ENCODE assay signal across 8 cellular contexts in the genomic region with DNA sequence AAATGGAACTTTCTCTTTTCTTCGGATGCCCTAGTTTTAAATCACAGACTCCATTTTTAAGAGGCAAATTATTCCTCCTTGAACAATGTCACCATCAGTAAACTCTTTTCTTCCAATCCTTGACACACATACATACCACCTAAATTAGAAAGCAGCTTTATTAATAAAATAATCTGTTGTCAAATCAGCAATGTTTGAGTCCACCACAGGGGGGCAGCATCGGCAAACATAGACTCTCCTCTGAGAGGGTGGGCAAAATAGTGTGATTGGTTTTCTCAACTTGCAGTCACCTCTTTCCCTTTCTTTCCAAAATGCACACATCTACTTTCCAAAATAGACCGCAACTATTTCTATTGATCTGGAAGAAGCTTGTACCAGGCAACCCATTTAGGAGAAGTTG.
DNase-seq lines count a peak whose midpoint lies in the region; ATAC-seq, FAIRE-seq and TF ChIP-seq lines count a peak whose summit lies in the region.

No MANE protein-coding gene starts in this region.

- no peaks in the 10 kb centered on the region for H3K9me3 Mint-ChIP-seq in activated CD8-positive, alpha-beta T cell treated with anti-CD3 and anti-CD28 coated beads for 36 hours

- peak overlapping the region; percentile 72 for H3K4me3 Mint-ChIP-seq in activated CD8-positive, alpha-beta T cell treated with anti-CD3 and anti-CD28 coated beads for 36 hours

- no peaks in the 10 kb centered on the region for H3K27me3 Mint-ChIP-seq in activated CD8-positive, alpha-beta T cell treated with anti-CD3 and anti-CD28 coated beads for 36 hours

- H3K36me3 ChIP-seq in HEK293 (ENCODE audit: control insufficient read depth in 2 of 2, insufficient read depth in 1 of 2, low read length in 2 of 2): no peaks in the 10 kb centered on the region
- no peaks in the 10 kb centered on the region for H3K36me3 ChIP-seq in upper lobe of right lung

- no peak for FAIRE-seq in RCC 7860 (lab: Jason Lieb, UNC)

- H3K4me1 ChIP-seq in HEK293 (ENCODE audit: control insufficient read depth, insufficient read depth, low read length) (no peaks in the 10 kb centered on the region), upper lobe of right lung (no peaks in the 10 kb centered on the region)

- DNase-seq in AG08396 (ENCODE audit: low spot score): peak; percentile 12
- peak; percentile 68 for DNase-seq in activated CD8-positive, alpha-beta T cell treated with anti-CD3 and anti-CD28 coated beads for 36 hours
- DNase-seq in glomerular visceral epithelial cell (ENCODE audit: extremely low spot score): peak; percentile 21
- DNase-seq in upper lobe of right lung: no peak
- DNase-seq in RCC 7860 (ENCODE audit: low spot score): no peak
- no peak for DNase-seq in NCI-H2081 treated with DMSO at 0.1 percent for 48 hours (lab: John Stamatoyannopoulos, UW)
- no peak for DNase-seq in NOMO-1 treated with dmso at 0.1 percent for 144 hours (lab: John Stamatoyannopoulos, UW; ENCODE audit: unreplicated experiment)

- no peaks in the 10 kb centered on the region for H3K27me3 ChIP-seq in upper lobe of right lung

- no peaks in the 10 kb centered on the region for H3K36me3 Mint-ChIP-seq in activated CD8-positive, alpha-beta T cell treated with anti-CD3 and anti-CD28 coated beads for 36 hours (ENCODE audit: low read depth)

- intact Hi-C loops in activated CD8-positive, alpha-beta T cell treated with anti-CD3 and anti-CD28 coated beads for 36 hours (cut with micrococcal nuclease): no loop called here
- intact Hi-C loops in upper lobe of right lung (cut with DNase I): no loop called here

- TF ChIP-seq CTCF in HEK293 (tag by site-specific recombination; IDR thresholded peaks at IDR 0.05): no peak
- peak; percentile 56 for TF ChIP-seq CTCF in activated CD8-positive, alpha-beta T cell treated with anti-CD3 and anti-CD28 coated beads for 36 hours (IDR thresholded peaks at IDR 0.05)
- TF ChIP-seq CTCF in upper lobe of right lung (IDR thresholded peaks at IDR 0.05): peak; percentile 45

- ATAC-seq in activated CD8-positive, alpha-beta T cell treated with anti-CD3 and anti-CD28 coated beads for 36 hours: peak; percentile 43
- peak; percentile 13 for ATAC-seq in upper lobe of right lung

- CTCF ChIA-PET in HEK293 (lab: Yijun Ruan, JAX): interaction anchor here (0.5 to 3.6 kb wide), 23 partner anchors 9 to 1126 kb away, joined by 3 to 24 read pairs (median 4); no protein-coding TSS in a partner anchor
- CTCF ChIA-PET in activated CD8-positive, alpha-beta T cell treated with anti-CD3 and anti-CD28 coated beads for 36 hours (lab: Charles Lee): interaction anchor here (0.6 to 2.1 kb wide), 11 partner anchors 8 to 436 kb away, joined by 3 to 8 read pairs (median 3); no protein-coding TSS in a partner anchor

- no peak overlapping the region for H3K27ac ChIP-seq in HEK293 (ENCODE audit: extremely low read depth, low read depth, low read length)
- H3K27ac ChIP-seq in upper lobe of right lung: no peak overlapping the region

- H3K27ac Mint-ChIP-seq in activated CD8-positive, alpha-beta T cell treated with anti-CD3 and anti-CD28 coated beads for 36 hours: peak overlapping the region; percentile 86

- H3K9me3 ChIP-seq in HEK293 (ENCODE audit: control insufficient read depth, insufficient read depth, low read depth, low read length) (no peaks in the 10 kb centered on the region), upper lobe of right lung (no peaks in the 10 kb centered on the region)

- peaks cover 28% of the 10 kb centered on the region for H3K4me1 Mint-ChIP-seq in activated CD8-positive, alpha-beta T cell treated with anti-CD3 and anti-CD28 coated beads for 36 hours (ENCODE audit: low read depth)

- H3K4me3 ChIP-seq in HEK293 (ENCODE audit: low read depth, low read length) (no peak overlapping the region), upper lobe of right lung (no peak overlapping the region)

- POLR2A ChIA-PET in HEK293 (lab: Yijun Ruan, JAX): no interaction called here
- POLR2A ChIA-PET in activated CD8-positive, alpha-beta T cell treated with anti-CD3 and anti-CD28 coated beads for 36 hours (lab: Charles Lee): interaction anchor here (1.1 kb wide), 1 partner anchor 444 kb away, joined by 4 read pairs; no protein-coding TSS in a partner anchor

TF ChIP-seq in HEK293, 187 proteins besides CTCF, POLR2A, EP300 and RAD21:
- TF ChIP-seq ZBTB21 (tag by site-specific recombination; IDR thresholded peaks at IDR 0.05) (no peak), ZNF654 (tag by site-specific recombination; IDR thresholded peaks at IDR 0.05; ENCODE audit: low read depth) (peak; percentile 22), ZNF701 (tag by site-specific recombination; IDR thresholded peaks at IDR 0.05) (no peak)

Comparison
In these comparisons a context has a peak if more than half of its experiments do, and no peak if none do; other contexts are left out.
1. DNase-seq: peak in AG08396 (single experiment), activated CD8-positive, alpha-beta T cell treated with anti-CD3 and anti-CD28 coated beads for 36 hours (single experiment) and glomerular visceral epithelial cell (single experiment); none in upper lobe of right lung (single experiment), RCC 7860 (single experiment), NCI-H2081 treated with DMSO at 0.1 percent for 48 hours (single experiment) and NOMO-1 treated with dmso at 0.1 percent for 144 hours (single experiment).